In the genomic region with DNA sequence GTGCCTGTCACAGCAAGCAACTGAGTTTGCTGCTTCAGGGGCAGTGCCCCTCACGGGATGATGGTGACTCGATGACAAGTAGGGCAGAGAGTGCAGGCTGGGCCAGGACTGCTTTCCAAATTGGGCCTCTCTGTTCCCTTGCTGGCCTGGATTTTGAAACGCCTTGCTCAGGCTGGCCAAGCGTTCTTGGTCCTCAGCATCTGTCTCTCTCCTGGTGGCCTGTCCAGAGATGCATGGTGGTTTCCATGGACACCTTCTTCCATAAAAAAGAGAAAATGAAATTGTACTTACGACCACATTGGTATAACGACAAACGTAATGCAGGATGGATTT, we compare ENCODE assay signal across 16 cellular contexts. TPM values are rescaled to one million over a fixed set of nuclear protein-coding genes. Genes with fewer than 3 reads are reported as not detected.
A peak's percentile ranks its signal among the peaks of the same experiment; 100 is the strongest.
DNase-seq lines count a peak whose midpoint lies in the region; ATAC-seq, FAIRE-seq and TF ChIP-seq lines count a peak whose summit lies in the region.
"Had no signal": no experiment of that assay in that cellular context is flagged by ENCODE, and none has a peak within 500 bp of the region (broad histone marks: within the 10 kb centered on the region; RNA-seq: fewer than 3 reads in every experiment).

No MANE protein-coding gene starts in this region.

- DNase-seq in H1 (ENCODE audit: low read depth in 1 of 2, low spot score in 2 of 2) (no peak), T-cell (no peak), left lobe of liver (ENCODE audit: low spot score) (no peak)
- DNase-seq: CD4-positive, CD25-positive, alpha-beta regulatory T cell; DMS53; GM23248; H7; IMR-90; KBM-7 had no signal

- no peak overlapping the region for H2AFZ ChIP-seq in H1 (ENCODE audit: low read length)
- H2AFZ ChIP-seq: GM23248 had no signal

- no peak overlapping the region for H3K14ac ChIP-seq in H1 (ENCODE audit: insufficient read length)

- no peak overlapping the region for H2BK5ac ChIP-seq in H1 (ENCODE audit: low read depth, low read length)

- H4K8ac ChIP-seq in H1 (ENCODE audit: extremely low read depth, insufficient read depth, low read length), result no peak overlapping the region

- H3K23ac ChIP-seq in H1 (ENCODE audit: insufficient read length), result no peak overlapping the region

- CTCF ChIA-PET in H1 (lab: Charles Lee; ENCODE audit: partially characterized antibody) (interaction anchor here (1.4 kb wide), 1 partner anchor 56 kb away, joined by 3 read pairs; no protein-coding TSS in a partner anchor), T-cell (lab: Charles Lee) (no interaction called here)

- no peaks in the 10 kb centered on the region for H3K23me2 ChIP-seq in H1 (ENCODE audit: low read depth, low read length)

- H3K4ac ChIP-seq in H1 (replicated peaks; ENCODE audit: insufficient read length, low read depth, low read length), result no peak overlapping the region

- POLR2A ChIA-PET in H1 (lab: Charles Lee; ENCODE audit: partially characterized antibody) (no interaction called here), T-cell (lab: Charles Lee) (no interaction called here)

- no peak for TF ChIP-seq RAD21 in H1 (IDR thresholded peaks at IDR 0.05 in 1 of 2, conservative IDR thresholded peaks at IDR 0.05 in 1 of 2; ENCODE audit: low read depth in 2 of 2, low read length in 2 of 2)

- H3K4me3 ChIP-seq in DOHH2 (ENCODE audit: low read length), result no peak overlapping the region
- no peak overlapping the region for H3K4me3 ChIP-seq in H1 (ENCODE audit: extremely low read depth in 1 of 4, insufficient read depth in 2 of 4, low read depth in 3 of 4, low read length in 4 of 4)
- H3K4me3 ChIP-seq: A549, GM23248 had no signal

- H3K79me1 ChIP-seq in H1 (ENCODE audit: low read depth, low read length), result no peaks in the 10 kb centered on the region

- H2BK15ac ChIP-seq in H1 (ENCODE audit: low read length), result no peak overlapping the region

- no peak overlapping the region for H3K9ac ChIP-seq in H1 (replicated peaks in 1 of 4; ENCODE audit: extremely low read depth in 1 of 4, low read depth in 3 of 4, low read length in 3 of 4)
- H3K9ac ChIP-seq: GM23248 had no signal

- FAIRE-seq in H1 (lab: Jason Lieb, UNC), result no peak
- FAIRE-seq: A549, GM18507 had no signal

- H3K9me3 ChIP-seq in DOHH2 (ENCODE audit: control insufficient read depth, insufficient read depth, low read length), result no peaks in the 10 kb centered on the region
- no peaks in the 10 kb centered on the region for H3K9me3 ChIP-seq in H1 (ENCODE audit: insufficient read depth in 2 of 2, low read depth in 1 of 2, low read length in 1 of 2)
- H3K9me3 ChIP-seq: A549 had no signal

- TF ChIP-seq EP300 in H1 (IDR thresholded peaks at IDR 0.05; ENCODE audit: borderline replicate concordance in 1 of 2, low read depth in 2 of 2, low read length in 2 of 2), result no peak

- H3K4me1 ChIP-seq in DOHH2 (ENCODE audit: control insufficient read depth, low read length) (peaks cover 90% of the 10 kb centered on the region), H1 (replicated peaks in 1 of 4; ENCODE audit: control insufficient read depth in 3 of 4, insufficient read depth in 4 of 4, low read length in 3 of 4) (peaks cover 5 to 9% (median 9%) of the 10 kb centered on the region in 4 experiments)
- H3K4me1 ChIP-seq: A549 had no signal

- H4K5ac ChIP-seq in H1 (ENCODE audit: insufficient read length, low read depth, low read length), result no peak overlapping the region

- no peak overlapping the region for H3K27ac Mint-ChIP-seq in T-cell
- H3K27ac Mint-ChIP-seq: CD4-positive, CD25-positive, alpha-beta regulatory T cell had no signal

- no peaks in the 10 kb centered on the region for H3K9me2 ChIP-seq in DOHH2 (replicated peaks; ENCODE audit: control insufficient read depth, low read length)

- H3K36me3 ChIP-seq in DOHH2 (ENCODE audit: control insufficient read depth, low read length) (peaks cover 5% of the 10 kb centered on the region; the same call in 1 of the 2 replicates), H1 (ENCODE audit: control insufficient read depth in 2 of 4, insufficient read depth in 4 of 4, low read length in 3 of 4) (no peaks in the 10 kb centered on the region)

- TF ChIP-seq CTCF in DOHH2 (IDR thresholded peaks at IDR 0.05; ENCODE audit: low read depth, low read length, poor library complexity, severe bottlenecking) (no peak), H1 (IDR thresholded peaks at IDR 0.05; ENCODE audit: control extremely low read depth in 1 of 3, insufficient read depth in 1 of 3, low read depth in 1 of 3, low read length in 3 of 3) (no peak)

- no peaks in the 10 kb centered on the region for H3K36me3 Mint-ChIP-seq in T-cell
- H3K36me3 Mint-ChIP-seq: CD4-positive, CD25-positive, alpha-beta regulatory T cell had no signal

- 0 out of 2 replicates have a peak overlapping the region, but pooled peaks have one; percentile 56 for H2BK20ac ChIP-seq in H1 (ENCODE audit: low read length)

- H2BK120ac ChIP-seq in H1 (replicated peaks; ENCODE audit: low read depth, low read length), result no peak overlapping the region

- H3K9me3 Mint-ChIP-seq in T-cell, result no peaks in the 10 kb centered on the region
- H3K9me3 Mint-ChIP-seq: CD4-positive, CD25-positive, alpha-beta regulatory T cell had no signal

- WGBS in H1 (ENCODE audit: extremely low coverage in 1 of 2, insufficient coverage in 1 of 2, insufficient read length in 1 of 2, insufficient replicate concordance in 2 of 2, low coverage in 1 of 2, low lambda C conversion rate in 2 of 2, missing lambda C conversion rate in 1 of 2), 2 experiments, result 94% methylated on average over 7 of the region's 7 CpGs; no CpG with 5 or more reads in 1 of the 2 experiments

- ATAC-seq in T-cell (replicated peaks in 1 of 4), result no peak
- no peak for ATAC-seq in GM21717 (IDR thresholded peaks at IDR 0.05; ENCODE audit: unreplicated experiment)
- no peak for ATAC-seq in left lobe of liver
- ATAC-seq: A549 had no signal

- no peak overlapping the region for H3K18ac ChIP-seq in H1 (ENCODE audit: extremely low read depth, low read length)

- H3K79me2 ChIP-seq in DOHH2 (ENCODE audit: control insufficient read depth, low read length), result no peaks in the 10 kb centered on the region
- no peaks in the 10 kb centered on the region for H3K79me2 ChIP-seq in H1 (ENCODE audit: control insufficient read depth in 1 of 2, insufficient read depth in 2 of 2, low read length in 2 of 2)

- no peak for TF ChIP-seq POLR2A in H1 (IDR thresholded peaks at IDR 0.05; ENCODE audit: control extremely low read depth in 1 of 2, low read depth in 2 of 2, low read length in 2 of 2)

- no peak overlapping the region for H4K91ac ChIP-seq in H1 (replicated peaks; ENCODE audit: insufficient read length, low read length)

- no peak overlapping the region; the same call in 1 of the 2 replicates for H2AK5ac ChIP-seq in H1 (ENCODE audit: low read depth, low read length)

- no peaks in the 10 kb centered on the region for H3K27me3 Mint-ChIP-seq in T-cell
- H3K27me3 Mint-ChIP-seq: CD4-positive, CD25-positive, alpha-beta regulatory T cell had no signal

- H3K27me3 ChIP-seq in DOHH2 (ENCODE audit: control insufficient read depth, low read length), result no peaks in the 10 kb centered on the region
- H3K27me3 ChIP-seq in H1 (replicated peaks in 1 of 4; ENCODE audit: control insufficient read depth in 3 of 4, extremely low read depth in 1 of 4, insufficient read depth in 3 of 4, low read length in 3 of 4), result no peaks in the 10 kb centered on the region

- peaks cover 42% of the 10 kb centered on the region for H3F3A ChIP-seq in DOHH2 (ENCODE audit: control insufficient read depth, insufficient read depth)

- H3K4me3 Mint-ChIP-seq in T-cell, result no peak overlapping the region
- H3K4me3 Mint-ChIP-seq: CD4-positive, CD25-positive, alpha-beta regulatory T cell had no signal

- H4K20me1 ChIP-seq in DOHH2 (ENCODE audit: control insufficient read depth, insufficient read depth, low read depth, low read length) (no peaks in the 10 kb centered on the region), H1 (replicated peaks in 1 of 2; ENCODE audit: control insufficient read depth in 1 of 2, insufficient read depth in 2 of 2, low read length in 2 of 2) (no peaks in the 10 kb centered on the region)

- no peak overlapping the region; the same call in 1 of the 2 replicates for H2BK12ac ChIP-seq in H1 (ENCODE audit: low read depth, low read length)

- peaks cover 25 to 30% (median 27%) of the 10 kb centered on the region in 3 donors for H3K4me1 Mint-ChIP-seq in T-cell

- H3K4me2 ChIP-seq in DOHH2 (ENCODE audit: low read length), result peak overlapping the region; percentile 89; the same call in 1 of the 2 replicates
- no peak overlapping the region for H3K4me2 ChIP-seq in H1 (ENCODE audit: insufficient read depth in 1 of 2, low read depth in 2 of 2, low read length in 2 of 2)
- H3K4me2 ChIP-seq: A549 had no signal

- no peak overlapping the region for H3K56ac ChIP-seq in H1 (replicated peaks; ENCODE audit: insufficient read length, low read depth, low read length)

- H3K27ac ChIP-seq in DOHH2 (ENCODE audit: low read depth, low read length) (0 out of 2 replicates have a peak overlapping the region, but pooled peaks have one; percentile 95), H1 (ENCODE audit: low read depth, low read length) (no peak overlapping the region)
- H3K27ac ChIP-seq: A549, GM23248 had no signal

RNA-seq across cellular contexts. Expression of a gene that starts 19.4 kb away (rescaled TPM):
- total RNA-seq in H1 (2021; fragmentation: NEBNext Ultra II Directional; extraction: Animal tissue kit (Norgen Biotek cat#: 25700)), result 0.82 and 0.92 TPM in 2 replicates
- 0.54 TPM in 1 of 2 replicates, not detected in the other for polyA plus RNA-seq in H1 (2011; rRNA removed)
- 0.65 TPM for polyA plus RNA-seq in H1 (2011; cell fraction: cytosol; rRNA removed)
- 0.47 TPM for polyA plus RNA-seq in H1 (2011; cell fraction: nucleus; rRNA removed)
- polyA plus RNA-seq in H1 (2012, experiment 1 of 2), result 0.60 to 1.1 TPM in 2 of 4 replicates, not detected in the others
- not detected for polyA plus RNA-seq in H1 (2012, experiment 2 of 2)
- polyA plus RNA-seq in H1 (2013, experiment 1 of 2), result 1.3 TPM
- polyA plus RNA-seq in H1 (2013, experiment 2 of 2), result 0.68 TPM
- not detected in 2 replicates for polyA minus RNA-seq in H1 (2011; rRNA and poly(A)+ RNA removed)
- polyA minus RNA-seq in H1 (2011; cell fraction: cytosol; rRNA and poly(A)+ RNA removed), result not detected
- not detected for polyA minus RNA-seq in H1 (2011; cell fraction: nucleus; rRNA and poly(A)+ RNA removed)
- not detected for total RNA-seq in T-cell
- not detected for total RNA-seq in left lobe of liver
- total RNA-seq: CD4-positive, CD25-positive, alpha-beta regulatory T cell; Daoy; GM23248; H7; IMR-90 had no signal
- polyA plus RNA-seq: A549; AG04450; BJ; CD4-positive, CD25-positive, alpha-beta regulatory T cell; GM23248; IMR-90 had no signal

RNA-seq across cellular contexts. Expression of a gene that starts 24.2 kb away (rescaled TPM):
- total RNA-seq in H1 (2021; fragmentation: NEBNext Ultra II Directional; extraction: Animal tissue kit (Norgen Biotek cat#: 25700)), result not detected in 2 replicates
- polyA plus RNA-seq in H1 (2011; rRNA removed), result not detected in 2 replicates
- polyA plus RNA-seq in H1 (2011; cell fraction: cytosol; rRNA removed), result not detected
- not detected for polyA plus RNA-seq in H1 (2011; cell fraction: nucleus; rRNA removed)
- polyA plus RNA-seq in H1 (2012, experiment 1 of 2), result not detected in 4 replicates
- not detected for polyA plus RNA-seq in H1 (2012, experiment 2 of 2)
- not detected for polyA plus RNA-seq in H1 (2013, experiment 1 of 2)
- not detected for polyA plus RNA-seq in H1 (2013, experiment 2 of 2)
- not detected in 2 replicates for polyA minus RNA-seq in H1 (2011; rRNA and poly(A)+ RNA removed)
- not detected for polyA minus RNA-seq in H1 (2011; cell fraction: cytosol; rRNA and poly(A)+ RNA removed)
- not detected for polyA minus RNA-seq in H1 (2011; cell fraction: nucleus; rRNA and poly(A)+ RNA removed)
- total RNA-seq in T-cell (not detected), left lobe of liver (not detected)
- total RNA-seq: CD4-positive, CD25-positive, alpha-beta regulatory T cell; Daoy; GM23248; H7; IMR-90 had no signal
- polyA plus RNA-seq: A549; AG04450; BJ; CD4-positive, CD25-positive, alpha-beta regulatory T cell; GM23248; IMR-90 had no signal

RNA-seq across cellular contexts. Expression of a gene that starts 27.1 kb away (rescaled TPM):
- total RNA-seq in H1 (2021; fragmentation: NEBNext Ultra II Directional; extraction: Animal tissue kit (Norgen Biotek cat#: 25700)), result not detected in 2 replicates
- polyA plus RNA-seq in H1 (2011; rRNA removed), result not detected in 2 replicates
- not detected for polyA plus RNA-seq in H1 (2011; cell fraction: cytosol; rRNA removed)
- not detected for polyA plus RNA-seq in H1 (2011; cell fraction: nucleus; rRNA removed)
- not detected in 4 replicates for polyA plus RNA-seq in H1 (2012, experiment 1 of 2)
- not detected for polyA plus RNA-seq in H1 (2012, experiment 2 of 2)
- polyA plus RNA-seq in H1 (2013, experiment 1 of 2), result not detected
- not detected for polyA plus RNA-seq in H1 (2013, experiment 2 of 2)
- not detected in 2 replicates for polyA minus RNA-seq in H1 (2011; rRNA and poly(A)+ RNA removed)
- polyA minus RNA-seq in H1 (2011; cell fraction: cytosol; rRNA and poly(A)+ RNA removed), result not detected
- not detected for polyA minus RNA-seq in H1 (2011; cell fraction: nucleus; rRNA and poly(A)+ RNA removed)
- total RNA-seq in T-cell (not detected), left lobe of liver (not detected)
- total RNA-seq: CD4-positive, CD25-positive, alpha-beta regulatory T cell; Daoy; GM23248; H7; IMR-90 had no signal
- polyA plus RNA-seq: A549; AG04450; BJ; CD4-positive, CD25-positive, alpha-beta regulatory T cell; GM23248; IMR-90 had no signal

RNA-seq across cellular contexts. Expression of a gene that starts 31.4 kb away (rescaled TPM):
- total RNA-seq in H1 (2021; fragmentation: NEBNext Ultra II Directional; extraction: Animal tissue kit (Norgen Biotek cat#: 25700)), result not detected in 2 replicates
- polyA plus RNA-seq in H1 (2011; rRNA removed), result not detected in 2 replicates
- polyA plus RNA-seq in H1 (2011; cell fraction: cytosol; rRNA removed), result not detected
- not detected for polyA plus RNA-seq in H1 (2011; cell fraction: nucleus; rRNA removed)
- polyA plus RNA-seq in H1 (2012, experiment 1 of 2), result not detected in 4 replicates
- not detected for polyA plus RNA-seq in H1 (2012, experiment 2 of 2)
- polyA plus RNA-seq in H1 (2013, experiment 1 of 2), result not detected
- not detected for polyA plus RNA-seq in H1 (2013, experiment 2 of 2)
- polyA minus RNA-seq in H1 (2011; rRNA and poly(A)+ RNA removed), result not detected in 2 replicates
- polyA minus RNA-seq in H1 (2011; cell fraction: cytosol; rRNA and poly(A)+ RNA removed), result not detected
- not detected for polyA minus RNA-seq in H1 (2011; cell fraction: nucleus; rRNA and poly(A)+ RNA removed)
- total RNA-seq in T-cell (not detected), left lobe of liver (not detected)
- total RNA-seq: CD4-positive, CD25-positive, alpha-beta regulatory T cell; Daoy; GM23248; H7; IMR-90 had no signal
- polyA plus RNA-seq: A549; AG04450; BJ; CD4-positive, CD25-positive, alpha-beta regulatory T cell; GM23248; IMR-90 had no signal

RNA-seq across cellular contexts. Expression of a gene that starts 44.5 kb away (rescaled TPM):
- 48.9 and 49.8 TPM in 2 replicates for total RNA-seq in H1 (2021; fragmentation: NEBNext Ultra II Directional; extraction: Animal tissue kit (Norgen Biotek cat#: 25700))
- 21.0 and 46.5 TPM in 2 replicates for polyA plus RNA-seq in H1 (2011; rRNA removed)
- 17.0 TPM for polyA plus RNA-seq in H1 (2011; cell fraction: cytosol; rRNA removed)
- 36.0 TPM for polyA plus RNA-seq in H1 (2011; cell fraction: nucleus; rRNA removed)
- polyA plus RNA-seq in H1 (2012, experiment 1 of 2), result 9.9 to 28.9 TPM (median 25.5 TPM) in 4 replicates
- 20.5 TPM for polyA plus RNA-seq in H1 (2012, experiment 2 of 2)
- 83.3 TPM for polyA plus RNA-seq in H1 (2013, experiment 1 of 2)
- 90.5 TPM for polyA plus RNA-seq in H1 (2013, experiment 2 of 2)
- polyA minus RNA-seq in H1 (2011; rRNA and poly(A)+ RNA removed), result 1.7 and 4.1 TPM in 2 replicates
- polyA minus RNA-seq in H1 (2011; cell fraction: cytosol; rRNA and poly(A)+ RNA removed), result 22.5 TPM
- 60.0 TPM for polyA minus RNA-seq in H1 (2011; cell fraction: nucleus; rRNA and poly(A)+ RNA removed)
- 10 to 100 TPM; 49.2 to 67.2 (median 54.5) TPM for total RNA-seq in T-cell
- total RNA-seq in left lobe of liver, result 0.91 TPM
